27 cellular contexts compared by ENCODE assay signal in the genomic region with DNA sequence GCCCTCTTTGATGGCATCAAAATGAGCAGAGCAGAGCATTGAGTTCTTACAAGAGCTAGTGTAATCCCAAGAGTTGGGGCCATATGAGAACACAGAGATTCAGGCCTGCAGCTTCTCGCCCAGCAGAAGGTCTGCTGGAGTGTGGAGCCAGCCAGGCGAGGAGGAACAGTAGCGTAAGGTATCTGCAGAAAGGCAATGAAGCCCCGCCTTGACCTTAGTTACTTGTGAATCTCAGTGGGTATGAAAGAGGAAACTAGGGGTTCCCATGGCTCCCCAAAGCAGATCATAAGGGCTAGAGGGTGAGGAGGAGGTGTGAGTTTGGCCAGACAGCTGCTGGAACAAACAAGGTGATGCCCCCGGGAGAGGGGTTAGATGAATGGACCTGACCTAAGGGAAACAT. TPM values are rescaled to one million over a fixed set of nuclear protein-coding genes. Genes with fewer than 3 reads are reported as not detected.
DNase-seq lines count a peak whose midpoint lies in the region; ATAC-seq and FAIRE-seq lines count a peak whose summit lies in the region.
"Had no signal": no experiment of that assay in that cellular context is flagged by ENCODE, and none has a peak within 500 bp of the region (broad histone marks: within the 10 kb centered on the region; RNA-seq: fewer than 3 reads in every experiment).

No MANE protein-coding gene starts in this region.

- H3K9me3 Mint-ChIP-seq in memory B cell, result no peaks in the 10 kb centered on the region
- H3K9me3 Mint-ChIP-seq in stimulated activated naive CD8-positive, alpha-beta T cell treated with anti-CD3 and anti-CD28 coated beads, Interleukin-15, amount 100 ng/mL, for 72 hours, result no peaks in the 10 kb centered on the region

- no peaks in the 10 kb centered on the region for H3K36me3 Mint-ChIP-seq in memory B cell

- peak; percentile 47 for FAIRE-seq in GM18507 (lab: Jason Lieb, UNC)
- no peak for FAIRE-seq in small intestine (lab: Jason Lieb, UNC)
- FAIRE-seq: HepG2 had no signal

- H3K27ac ChIP-seq in small intestine (ENCODE audit: low read depth in 1 of 2, low read length in 1 of 2), result no peak overlapping the region
- H3K27ac ChIP-seq: epithelial cell of prostate, HL-60, lower lobe of right lung, right lobe of liver, RWPE1, tibial nerve had no signal

- no peaks in the 10 kb centered on the region for H3K36me3 ChIP-seq in small intestine (ENCODE audit: control insufficient read depth in 2 of 2, insufficient read depth in 2 of 2, low read length in 2 of 2)
- H3K36me3 ChIP-seq: lower lobe of right lung, right lobe of liver, tibial nerve had no signal

- no peak overlapping the region for H3K4me3 ChIP-seq in small intestine (ENCODE audit: low read depth in 1 of 2, low read length in 2 of 2)
- H3K4me3 ChIP-seq: lower lobe of right lung, right lobe of liver, tibial nerve had no signal

- H3K27ac Mint-ChIP-seq in memory B cell, result no peak overlapping the region
- no peak overlapping the region for H3K27ac Mint-ChIP-seq in stimulated activated naive CD8-positive, alpha-beta T cell treated with anti-CD3 and anti-CD28 coated beads, Interleukin-15, amount 100 ng/mL, for 72 hours
- H3K27ac Mint-ChIP-seq: activated CD4-positive, alpha-beta T cell treated with anti-CD3 and anti-CD28 coated beads for 36 hours; T-helper 17 cell had no signal

- ATAC-seq in GM19463 (IDR thresholded peaks at IDR 0.05; ENCODE audit: unreplicated experiment) (peak; percentile 57), HG02981 (IDR thresholded peaks at IDR 0.05; ENCODE audit: unreplicated experiment) (peak; percentile 51), memory B cell (ENCODE audit: low read depth) (peak; percentile 39)
- no peak for ATAC-seq in stimulated activated naive CD8-positive, alpha-beta T cell treated with anti-CD3 and anti-CD28 coated beads, Interleukin-15, amount 100 ng/mL, for 72 hours
- ATAC-seq: activated CD4-positive, alpha-beta T cell treated with anti-CD3 and anti-CD28 coated beads for 36 hours; HCT116; HepG2; lower lobe of right lung; right lobe of liver; T-helper 17 cell had no signal

- H3K27me3 Mint-ChIP-seq in memory B cell, result peaks cover 7% of the 10 kb centered on the region
- H3K27me3 Mint-ChIP-seq in stimulated activated naive CD8-positive, alpha-beta T cell treated with anti-CD3 and anti-CD28 coated beads, Interleukin-15, amount 100 ng/mL, for 72 hours, result peaks cover 39% of the 10 kb centered on the region

- no peaks in the 10 kb centered on the region for H3K27me3 ChIP-seq in small intestine (ENCODE audit: control insufficient read depth in 2 of 2, insufficient read depth in 2 of 2, low read length in 2 of 2)
- H3K27me3 ChIP-seq: right lobe of liver, tibial nerve had no signal

- 70 to 81% (median 76%) methylated on average over 5 of the region's 5 CpGs for WGBS in small intestine, 3 donors

- H3K4me1 ChIP-seq in small intestine (ENCODE audit: control insufficient read depth in 2 of 2, insufficient read depth in 1 of 2, low read depth in 1 of 2, low read length in 1 of 2), result no peaks in the 10 kb centered on the region
- H3K4me1 ChIP-seq: lower lobe of right lung, right lobe of liver, tibial nerve had no signal

- H3K9me3 ChIP-seq in small intestine (ENCODE audit: control insufficient read depth, low read depth), result no peaks in the 10 kb centered on the region
- H3K9me3 ChIP-seq: lower lobe of right lung, right lobe of liver, tibial nerve had no signal

- H3K4me1 Mint-ChIP-seq in memory B cell, result peaks cover 2% of the 10 kb centered on the region
- no peaks in the 10 kb centered on the region for H3K4me1 Mint-ChIP-seq in stimulated activated naive CD8-positive, alpha-beta T cell treated with anti-CD3 and anti-CD28 coated beads, Interleukin-15, amount 100 ng/mL, for 72 hours
- H3K4me1 Mint-ChIP-seq: activated CD4-positive, alpha-beta T cell treated with anti-CD3 and anti-CD28 coated beads for 36 hours; T-helper 17 cell had no signal

- no peak for DNase-seq in GM18507 (ENCODE audit: extremely low spot score, insufficient read length, low read depth)
- no peak for DNase-seq in memory B cell (ENCODE audit: low spot score in 2 of 2)
- no peak for DNase-seq in cortex of kidney (lab: John Stamatoyannopoulos, UW)
- no peak for DNase-seq in small intestine
- DNase-seq in stimulated activated CD8-positive, alpha-beta memory T cell treated with anti-CD3 and anti-CD28 coated beads, Interleukin-4, amount 100 ng/mL, for 48 hours, result no peak
- no peak for DNase-seq in stimulated activated naive CD8-positive, alpha-beta T cell treated with anti-CD3 and anti-CD28 coated beads, Interleukin-15, amount 100 ng/mL, for 72 hours
- DNase-seq: activated CD4-positive, alpha-beta T cell treated with anti-CD3 and anti-CD28 coated beads for 36 hours; activated CD8-positive, alpha-beta memory T cell treated with anti-CD3 and anti-CD28 coated beads for 24 hours; activated gamma-delta T cell; activated T-cell treated with anti-CD3 and anti-CD28 coated beads, Interleukin-2, amount 50 U/mL, for 1 hour; C1 segment of cervical spinal cord; Calu3; lower lobe of right lung; NCI-H1092; NCI-H2081; NCI-H345; NCI-H774; right lobe of liver; T-helper 17 cell had no signal

- no peak overlapping the region for H3K4me3 Mint-ChIP-seq in memory B cell
- H3K4me3 Mint-ChIP-seq in stimulated activated naive CD8-positive, alpha-beta T cell treated with anti-CD3 and anti-CD28 coated beads, Interleukin-15, amount 100 ng/mL, for 72 hours, result no peak overlapping the region
- H3K4me3 Mint-ChIP-seq: activated CD4-positive, alpha-beta T cell treated with anti-CD3 and anti-CD28 coated beads for 36 hours; T-helper 17 cell had no signal

RNA-seq across cellular contexts. Expression of a gene that starts 49.4 kb away (rescaled TPM):
- polyA plus RNA-seq in small intestine, result under 1 TPM in 1 of 3 donors, not detected in 2; 0.22 TPM
